Comparison of ENCODE assay signal across 8 cellular contexts in genomic region chr3:113736548-113737089, GRCh38. TPM values are rescaled to one million over a fixed set of nuclear protein-coding genes. Genes with fewer than 3 reads are reported as not detected.
DNase-seq lines count a peak whose midpoint lies in the region; ATAC-seq and TF ChIP-seq lines count a peak whose summit lies in the region.

No MANE protein-coding gene starts in this region.

- no peaks in the 10 kb centered on the region for H3K9me3 ChIP-seq in CD8-positive, alpha-beta memory T cell (ENCODE audit: low read length)
- no peaks in the 10 kb centered on the region for H3K9me3 ChIP-seq in left ventricle myocardium inferior (replicated peaks)

- CTCF ChIA-PET in CD8-positive, alpha-beta memory T cell (lab: Charles Lee): interaction anchor here (0.7 to 5.7 kb wide), 21 partner anchors 9 to 682 kb away, joined by 3 to 75 read pairs (median 4); partner anchors contain the start of genes ATP6V1A, GRAMD1C and NAA50

- intact Hi-C loops in left ventricle myocardium inferior (cut with micrococcal nuclease) (loop anchor here (2.0 kb wide), 1 partner anchor 318 kb away; no protein-coding TSS in a partner anchor), sciatic nerve (cut with DNase I) (no loop called here)

- peak in 3 of 5 donors; percentile 13 to 68 (median 65) for DNase-seq in CD8-positive, alpha-beta memory T cell
- peak; percentile 64 for DNase-seq in NCI-H69 (lab: John Stamatoyannopoulos, UW)
- DNase-seq in amniotic epithelial cell (ENCODE audit: low read depth): peak; percentile 61
- DNase-seq in left ventricle myocardium inferior: no peak
- DNase-seq in sciatic nerve (ENCODE audit: low spot score): no peak
- DNase-seq in 8988T: no peak

- H3K27me3 ChIP-seq in CD8-positive, alpha-beta memory T cell (ENCODE audit: insufficient read depth, low read length, poor library complexity, severe bottlenecking): no peaks in the 10 kb centered on the region
- H3K27me3 ChIP-seq in left ventricle myocardium inferior (ENCODE audit: low read depth): no peaks in the 10 kb centered on the region

- POLR2A ChIA-PET in CD8-positive, alpha-beta memory T cell (lab: Charles Lee): interaction anchor here (0.6 to 3.2 kb wide), 2 partner anchors 9 to 477 kb away, joined by 7 to 23 read pairs; partner anchors contain the start of genes ATP6V1A and NAA50

- no peak overlapping the region for H3K4me3 ChIP-seq in CD8-positive, alpha-beta memory T cell (ENCODE audit: low read length)
- H3K4me3 ChIP-seq in left ventricle myocardium inferior: no peak overlapping the region

- peak; percentile 75 for TF ChIP-seq CTCF in left ventricle myocardium inferior (IDR thresholded peaks at IDR 0.05; ENCODE audit: borderline replicate concordance)

- H3K36me3 Mint-ChIP-seq in CD8-positive, alpha-beta memory T cell: peaks cover 0 to 21% (median 0%) of the 10 kb centered on the region in 3 donors

- H3K36me3 ChIP-seq in CD8-positive, alpha-beta memory T cell (ENCODE audit: insufficient read depth, low read length): no peaks in the 10 kb centered on the region
- no peaks in the 10 kb centered on the region for H3K36me3 ChIP-seq in left ventricle myocardium inferior

- H3K27ac ChIP-seq in CD8-positive, alpha-beta memory T cell (ENCODE audit: low read depth, low read length): no peak overlapping the region
- peak overlapping the region; percentile 39 for H3K27ac ChIP-seq in left ventricle myocardium inferior (replicated peaks)

- ATAC-seq in GM18858 (IDR thresholded peaks at IDR 0.05; ENCODE audit: unreplicated experiment) (peak; percentile 56), HG03378 (IDR thresholded peaks at IDR 0.05; ENCODE audit: unreplicated experiment) (peak; percentile 61), sciatic nerve (peak; percentile 91)

- peak overlapping the region; percentile 80 to 97 (median 88) for H3K27ac Mint-ChIP-seq in CD8-positive, alpha-beta memory T cell

- peak overlapping the region in 2 of 7 donors; percentile 51 to 56 for H3K4me3 Mint-ChIP-seq in CD8-positive, alpha-beta memory T cell

- H3K27me3 Mint-ChIP-seq in CD8-positive, alpha-beta memory T cell: no peaks in the 10 kb centered on the region

- no peaks in the 10 kb centered on the region for H3K9me3 Mint-ChIP-seq in CD8-positive, alpha-beta memory T cell

- peaks cover 10% of the 10 kb centered on the region for H3K4me1 ChIP-seq in CD8-positive, alpha-beta memory T cell (ENCODE audit: insufficient read depth, low read length)
- peaks cover 59% of the 10 kb centered on the region for H3K4me1 ChIP-seq in left ventricle myocardium inferior

- peaks cover 51 to 89% (median 86%) of the 10 kb centered on the region in 3 donors for H3K4me1 Mint-ChIP-seq in CD8-positive, alpha-beta memory T cell

RNA-seq across cellular contexts. Expression of gene NAA50, which starts 9.4 kb away (rescaled TPM):
- total RNA-seq in CD8-positive, alpha-beta memory T cell: 100 to 1,000 TPM; 194 to 199 TPM
- polyA plus RNA-seq in CD8-positive, alpha-beta memory T cell: 77.7 TPM
- total RNA-seq in left ventricle myocardium inferior (75.0 TPM), sciatic nerve (75.7 TPM)

RNA-seq across cellular contexts. Expression of gene ATP6V1A, which starts 10.2 kb away (rescaled TPM):
- total RNA-seq in CD8-positive, alpha-beta memory T cell: 10 to 100 TPM; 45.4 to 48.0 TPM
- polyA plus RNA-seq in CD8-positive, alpha-beta memory T cell: 34.0 TPM
- total RNA-seq in left ventricle myocardium inferior: 21.4 TPM
- total RNA-seq in sciatic nerve: 48.6 TPM

RNA-seq across cellular contexts. Expression of gene USF3, which starts 40.2 kb away (rescaled TPM):
- total RNA-seq in CD8-positive, alpha-beta memory T cell: 10 to 100 TPM; 11.2 to 13.2 TPM
- polyA plus RNA-seq in CD8-positive, alpha-beta memory T cell: 4.9 TPM
- total RNA-seq in left ventricle myocardium inferior: 13.4 TPM
- 21.6 TPM for total RNA-seq in sciatic nerve

Comparison
In these comparisons a context has a peak if more than half of its experiments do, and no peak if none do; other contexts are left out.
1. DNase-seq: peak in CD8-positive, alpha-beta memory T cell (3 of 5), NCI-H69 (single experiment) and amniotic epithelial cell (single experiment); none in left ventricle myocardium inferior (single experiment), sciatic nerve (single experiment) and 8988T (single experiment).
2. Peak in every context shown above with its lines, with median percentiles within 50 percentile points of each other: ATAC-seq.